In the genomic region with DNA sequence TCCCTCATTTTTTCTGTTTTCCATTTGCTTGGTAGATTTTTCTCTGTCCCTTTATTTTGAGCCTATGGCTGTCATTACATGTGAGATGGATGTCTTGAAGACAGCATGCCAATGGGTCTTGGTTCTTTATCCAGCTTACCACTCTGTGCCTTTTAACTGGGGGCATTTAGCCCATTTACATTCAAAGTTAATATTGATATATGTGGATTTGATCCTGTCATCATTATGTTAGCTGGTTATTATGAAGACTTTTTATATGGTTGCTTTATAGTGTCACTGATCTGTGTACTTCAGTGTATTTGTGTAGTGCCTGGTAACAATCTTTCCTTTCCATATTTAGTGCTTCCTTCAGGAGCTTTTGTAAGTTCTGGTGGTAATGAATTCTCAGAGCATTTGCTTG, we compare ENCODE assay signal across 34 cellular contexts.
"Had no signal": no experiment of that assay in that cellular context is flagged by ENCODE, and none has a peak within 500 bp of the region (broad histone marks: within the 10 kb centered on the region; RNA-seq: fewer than 3 reads in every experiment).

No MANE protein-coding gene starts in this region.

- H3K36me3 ChIP-seq: MG63 had no signal

- DNase-seq: Karpas-422, Kasumi-1, MG63, MM.1S, MV-4-11, NCI-H1048, NCI-H1092, NCI-H1092 treated with DMSO at 0.1 percent for 48 hours, NCI-H1105, NCI-H1105 treated with DMSO at 0.1 percent for 48 hours, NCI-H1417, NCI-H1417 treated with DMSO at 0.1 percent for 48 hours, NCI-H1436, NCI-H1436 treated with DMSO at 0.1 percent for 48 hours, NCI-H146, NCI-H1694, NCI-H1694 treated with DMSO at 0.1 percent for 48 hours, NCI-H187, NCI-H187 treated with DMSO at 0.1 percent for 48 hours, NCI-H1930, NCI-H2029, NCI-H2029 treated with DMSO at 0.1 percent for 48 hours, NCI-H2081, NCI-H2081 treated with DMSO at 0.1 percent for 48 hours, NCI-H2107, NCI-H2171, NCI-H2171 treated with DMSO at 0.1 percent for 48 hours, NCI-H2227 treated with DMSO at 0.1 percent for 48 hours, NCI-H226, NCI-H345, NCI-H446, NCI-H446 treated with DMSO at 0.1 percent for 48 hours, NCI-H510A had no signal

- H3K9me3 ChIP-seq: MG63 had no signal

- H3K27ac ChIP-seq: KMS-11 had no signal

- H3K4me3 ChIP-seq: MG63 had no signal
